In the genomic region with DNA sequence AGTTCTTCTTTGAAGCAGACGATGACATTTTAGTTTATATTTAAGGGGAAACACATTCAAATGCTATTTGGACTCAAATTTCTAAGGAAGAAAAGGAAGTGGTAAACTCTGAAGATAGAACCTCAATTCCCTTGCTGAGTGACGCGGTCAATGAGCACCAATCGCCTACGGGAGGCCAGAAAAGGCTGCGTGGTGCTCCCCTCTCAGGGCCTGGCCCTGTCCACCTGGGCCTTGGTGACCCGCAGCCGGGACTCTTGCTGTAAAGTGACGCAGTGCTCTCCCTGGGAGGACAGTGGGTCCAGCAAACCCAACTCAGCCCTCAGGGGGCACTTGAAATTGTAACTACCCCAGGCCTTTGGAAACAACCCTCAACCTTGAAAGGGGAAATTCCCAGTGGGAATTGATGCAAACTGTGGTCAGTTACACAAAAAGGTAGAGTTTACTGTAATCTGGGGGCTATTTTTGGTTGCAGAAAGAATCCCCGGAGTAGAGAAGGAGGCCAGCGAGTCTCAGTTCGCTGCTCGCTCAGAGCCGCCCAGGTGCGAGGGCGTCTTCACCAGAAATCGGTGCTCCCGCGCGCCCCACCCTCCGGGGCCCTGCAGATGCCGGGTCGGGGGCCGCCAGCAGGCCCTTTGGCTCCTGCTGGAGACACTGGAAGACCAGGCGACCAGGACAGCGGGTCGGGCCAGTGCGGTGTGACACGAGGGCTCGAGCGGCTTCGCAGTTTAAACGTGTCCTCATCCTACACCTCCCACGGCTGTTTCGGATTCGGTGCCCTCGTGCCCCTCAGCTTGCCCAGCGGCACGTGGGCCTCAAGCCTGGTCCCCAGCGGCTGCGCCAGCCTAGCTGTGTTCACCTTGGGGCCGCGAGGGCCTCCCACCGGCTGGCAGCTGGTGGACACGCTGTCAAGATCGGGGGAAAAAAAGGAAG, we compare ENCODE assay signal across 8 cellular contexts. TPM values are rescaled to one million over a fixed set of nuclear protein-coding genes. Genes with fewer than 3 reads are reported as not detected.
DNase-seq lines count a peak whose midpoint lies in the region; ATAC-seq, FAIRE-seq and TF ChIP-seq lines count a peak whose summit lies in the region.

No MANE protein-coding gene starts in this region.

- H3K27ac ChIP-seq in dorsolateral prefrontal cortex: peak overlapping the region in 21 of 59 donors; percentile 10 to 90 (median 82)

- TF ChIP-seq CTCF in dorsolateral prefrontal cortex (IDR thresholded peaks at IDR 0.05 in 54 of 56, conservative IDR thresholded peaks at IDR 0.05 in 2 of 56; ENCODE audit: low read depth in 1 of 56, partially characterized antibody in 56 of 56): no peak
- TF ChIP-seq CTCF in D721Med (IDR thresholded peaks at IDR 0.05; ENCODE audit: insufficient read depth, missing control alignments): no peak

- FAIRE-seq in HTR-8/SVneo (lab: Jason Lieb, UNC): peak; percentile 76
- no peak for FAIRE-seq in D721Med (lab: Jason Lieb, UNC)

- intact Hi-C loops in cardiac septum (cut with DNase I) (no loop called here), Right ventricle myocardium inferior (cut with DNase I) (loop anchor here (5.0 kb wide), 3 partner anchors 35 to 75 kb away; no protein-coding TSS in a partner anchor), dorsolateral prefrontal cortex (cut with DNase I) (no loop called here)

- H3K27me3 ChIP-seq in dorsolateral prefrontal cortex: peaks cover 0 to 25% (median 0%) of the 10 kb centered on the region in 45 donors

- no peak for ATAC-seq in Right ventricle myocardium inferior
- ATAC-seq in stimulated activated naive CD8-positive, alpha-beta T cell treated with anti-CD3 and anti-CD28 coated beads, Interleukin-15, Interleukin-2, amounts not matched to agents 100 U/mL and 50 U/mL, for 24 hours: no peak
- no peak for ATAC-seq in GM18873 (IDR thresholded peaks at IDR 0.05; ENCODE audit: low FRiP score, unreplicated experiment)

- peak overlapping the region in 45 of 59 donors; percentile 54 to 81 (median 72) for H3K4me3 ChIP-seq in dorsolateral prefrontal cortex

- peak; percentile 61 for DNase-seq in cardiac septum (ENCODE audit: low spot score)
- no peak for DNase-seq in Right ventricle myocardium inferior (ENCODE audit: missing footprints)
- no peak for DNase-seq in HTR-8/SVneo (ENCODE audit: insufficient read length, low spot score)
- peak in 1 of 10 donors; percentile 36 for DNase-seq in dorsolateral prefrontal cortex
- peak; percentile 43 for DNase-seq in stimulated activated naive CD8-positive, alpha-beta T cell treated with anti-CD3 and anti-CD28 coated beads, Interleukin-15, Interleukin-2, amounts not matched to agents 100 U/mL and 50 U/mL, for 24 hours
- DNase-seq in HuH-7.5 (ENCODE audit: low spot score): no peak
- DNase-seq in D721Med (ENCODE audit: insufficient read length, low spot score): no peak

RNA-seq across cellular contexts. Expression of a gene that starts 1.4 kb away (rescaled TPM):
- total RNA-seq in cardiac septum (15.2 TPM), Right ventricle myocardium inferior (4.1 TPM), dorsolateral prefrontal cortex (10 to 100 TPM; 10.4 to 61.6 (median 31.4) TPM)

Comparison
In these comparisons a context has a peak if more than half of its experiments do, and no peak if none do; other contexts are left out.
1. DNase-seq: peak in cardiac septum (single experiment) and stimulated activated naive CD8-positive, alpha-beta T cell treated with anti-CD3 and anti-CD28 coated beads, Interleukin-15, Interleukin-2, amounts not matched to agents 100 U/mL and 50 U/mL, for 24 hours (single experiment); none in Right ventricle myocardium inferior (single experiment), HTR-8/SVneo (single experiment), HuH-7.5 (single experiment) and D721Med (single experiment).